Comparison of ENCODE assay signal across 8 cellular contexts in the genomic region with DNA sequence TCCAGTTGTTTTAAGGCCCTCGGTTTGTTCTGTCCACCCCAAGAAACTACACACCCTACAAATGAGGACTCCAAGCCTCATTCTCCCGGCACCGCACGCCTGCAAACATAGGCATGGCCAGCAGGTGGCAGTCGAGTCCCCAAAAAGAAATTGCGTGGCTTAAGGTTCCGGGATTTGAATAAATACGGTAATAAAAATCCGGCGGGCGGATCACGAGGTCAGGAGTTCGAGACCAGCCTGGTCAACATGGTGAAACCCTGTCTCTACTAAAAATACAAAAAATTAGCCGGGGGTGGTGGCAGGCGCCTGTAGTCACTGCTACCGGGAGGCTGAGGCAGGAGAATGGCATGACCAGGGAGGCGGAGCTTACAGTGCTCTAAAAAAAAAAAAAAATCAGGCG. TPM values are rescaled to one million over a fixed set of nuclear protein-coding genes. Genes with fewer than 3 reads are reported as not detected.
DNase-seq lines count a peak whose midpoint lies in the region; ATAC-seq and TF ChIP-seq lines count a peak whose summit lies in the region.

No MANE protein-coding gene starts in this region.

- H3K36me3 ChIP-seq in GM06990 (ENCODE audit: control insufficient read depth, insufficient read depth, low read length), result no peaks in the 10 kb centered on the region
- no peaks in the 10 kb centered on the region for H3K36me3 ChIP-seq in SJCRH30

- H3K27me3 ChIP-seq in GM06990 (replicated peaks; ENCODE audit: control insufficient read depth, insufficient read depth, low read length), result no peaks in the 10 kb centered on the region
- H3K27me3 ChIP-seq in SJCRH30, result no peaks in the 10 kb centered on the region

- H3K27me3 Mint-ChIP-seq in activated T-helper 2 cell treated with anti-CD3 and anti-CD28 coated beads, Interferon-gamma antibody, Interleukin-2, Interleukin-4, amounts not matched to agents 10 μg/mL and 5 μg/mL and 100 μg/mL, durations not matched to agents 14 hours and 24 hours and 36 hours (ENCODE audit: low read depth), result peaks cover 4% of the 10 kb centered on the region

- H3K4me1 Mint-ChIP-seq in activated T-helper 2 cell treated with anti-CD3 and anti-CD28 coated beads, Interferon-gamma antibody, Interleukin-2, Interleukin-4, amounts not matched to agents 10 μg/mL and 5 μg/mL and 100 μg/mL, durations not matched to agents 14 hours and 24 hours and 36 hours (ENCODE audit: low read depth), result peaks cover 25% of the 10 kb centered on the region

- peak; percentile 86 for TF ChIP-seq CTCF in GM06990 (IDR thresholded peaks at IDR 0.05; ENCODE audit: insufficient read depth, low read length, poor library complexity, severe bottlenecking)

- intact Hi-C loops in activated T-helper 2 cell treated with anti-CD3 and anti-CD28 coated beads, Interferon-gamma antibody, Interleukin-2, Interleukin-4, amounts not matched to agents 10 μg/mL and 5 μg/mL and 100 μg/mL, durations not matched to agents 14 hours and 24 hours and 36 hours (cut with micrococcal nuclease), result loop anchor here (1.0 to 5.0 kb wide), 6 partner anchors 41 to 345 kb away; a partner anchor contains a TSS
- intact Hi-C loops in posterior cingulate gyrus (cut with DNase I), result no loop called here

- DNase-seq in GM06990 (ENCODE audit: extremely low read depth, insufficient read length), result peak; percentile 80
- peak; percentile 56 to 83 for DNase-seq in SJCRH30
- peak; percentile 76 for DNase-seq in activated T-helper 2 cell treated with anti-CD3 and anti-CD28 coated beads, Interferon-gamma antibody, Interleukin-2, Interleukin-4, amounts not matched to agents 10 μg/mL and 5 μg/mL and 100 μg/mL, durations not matched to agents 14 hours and 24 hours and 36 hours (ENCODE audit: low spot score)
- DNase-seq in foreskin melanocyte, result peak; percentile 63
- DNase-seq in posterior cingulate gyrus, result peak in 8 of 10 donors; percentile 29 to 85 (median 50)
- peak; percentile 66 for DNase-seq in ureter (ENCODE audit: low spot score)

- peaks cover 10% of the 10 kb centered on the region for H3K4me1 ChIP-seq in SJCRH30

- no peak overlapping the region for H3K4me3 Mint-ChIP-seq in activated T-helper 2 cell treated with anti-CD3 and anti-CD28 coated beads, Interferon-gamma antibody, Interleukin-2, Interleukin-4, amounts not matched to agents 10 μg/mL and 5 μg/mL and 100 μg/mL, durations not matched to agents 14 hours and 24 hours and 36 hours (ENCODE audit: low read depth)

- no peak overlapping the region for H3K27ac ChIP-seq in SJCRH30

- peaks cover 3% of the 10 kb centered on the region for H3K9me3 Mint-ChIP-seq in activated T-helper 2 cell treated with anti-CD3 and anti-CD28 coated beads, Interferon-gamma antibody, Interleukin-2, Interleukin-4, amounts not matched to agents 10 μg/mL and 5 μg/mL and 100 μg/mL, durations not matched to agents 14 hours and 24 hours and 36 hours

- H3K27ac Mint-ChIP-seq in activated T-helper 2 cell treated with anti-CD3 and anti-CD28 coated beads, Interferon-gamma antibody, Interleukin-2, Interleukin-4, amounts not matched to agents 10 μg/mL and 5 μg/mL and 100 μg/mL, durations not matched to agents 14 hours and 24 hours and 36 hours, result peak overlapping the region; percentile 46

- ATAC-seq in HG03097 (IDR thresholded peaks at IDR 0.05; ENCODE audit: low FRiP score, unreplicated experiment) (peak; percentile 61), GM21825 (IDR thresholded peaks at IDR 0.05; ENCODE audit: unreplicated experiment) (no peak)

- no peaks in the 10 kb centered on the region for H3K36me3 Mint-ChIP-seq in activated T-helper 2 cell treated with anti-CD3 and anti-CD28 coated beads, Interferon-gamma antibody, Interleukin-2, Interleukin-4, amounts not matched to agents 10 μg/mL and 5 μg/mL and 100 μg/mL, durations not matched to agents 14 hours and 24 hours and 36 hours (ENCODE audit: low read depth)

- H3K4me3 ChIP-seq in GM06990 (replicated peaks; ENCODE audit: low read depth, low read length), result no peak overlapping the region
- H3K4me3 ChIP-seq in SJCRH30, result no peak overlapping the region

- H3K9me3 ChIP-seq in SJCRH30 (replicated peaks), result no peaks in the 10 kb centered on the region

RNA-seq across cellular contexts. Expression of a gene that starts 21.8 kb away (rescaled TPM):
- total RNA-seq in SJCRH30 (2014; rRNA removed; shearing (Covaris generic)), result 0.30 and 0.61 TPM in 2 replicates
- total RNA-seq in activated T-helper 2 cell treated with anti-CD3 and anti-CD28 coated beads, Interferon-gamma antibody, Interleukin-2, Interleukin-4, amounts not matched to agents 10 μg/mL and 5 μg/mL and 100 μg/mL, durations not matched to agents 14 hours and 24 hours and 36 hours, result 0.25 and 0.62 TPM in 2 replicates
- 7.4 TPM for total RNA-seq in ureter

RNA-seq across cellular contexts. Expression of a gene that starts 34.4 kb away (rescaled TPM):
- total RNA-seq in SJCRH30 (2014; rRNA removed; shearing (Covaris generic)), result 0.08 and 0.26 TPM in 2 replicates
- total RNA-seq in activated T-helper 2 cell treated with anti-CD3 and anti-CD28 coated beads, Interferon-gamma antibody, Interleukin-2, Interleukin-4, amounts not matched to agents 10 μg/mL and 5 μg/mL and 100 μg/mL, durations not matched to agents 14 hours and 24 hours and 36 hours, result 5.6 and 6.0 TPM in 2 replicates
- 0.42 TPM for total RNA-seq in ureter
